Comparison of ENCODE assay signal across 9 cellular contexts in genomic region chr11:83069441-83070043, GRCh38. TPM values are rescaled to one million over a fixed set of nuclear protein-coding genes. Genes with fewer than 3 reads are reported as not detected.
DNase-seq lines count a peak whose midpoint lies in the region; ATAC-seq and TF ChIP-seq lines count a peak whose summit lies in the region.
"Had no signal": no experiment of that assay in that cellular context is flagged by ENCODE, and none has a peak within 500 bp of the region (broad histone marks: within the 10 kb centered on the region; RNA-seq: fewer than 3 reads in every experiment).

No MANE protein-coding gene starts in this region.

- no peak for TF ChIP-seq CTCF in endodermal cell (conservative IDR thresholded peaks at IDR 0.05)
- TF ChIP-seq CTCF in smooth muscle cell (IDR thresholded peaks at IDR 0.05; ENCODE audit: borderline replicate concordance, insufficient read depth, poor library complexity, severe bottlenecking) = no peak

- no peak overlapping the region for H3K4me3 Mint-ChIP-seq in activated CD4-positive, alpha-beta T cell treated with anti-CD3 and anti-CD28 coated beads for 36 hours
- H3K4me3 Mint-ChIP-seq in endodermal cell = no peak overlapping the region

- CTCF ChIA-PET in activated CD4-positive, alpha-beta T cell treated with anti-CD3 and anti-CD28 coated beads for 36 hours (lab: Charles Lee) = interaction anchor here (1.3 kb wide), 1 partner anchor 142 kb away, joined by 5 read pairs; no protein-coding TSS in a partner anchor

- no peaks in the 10 kb centered on the region for H3K9me3 ChIP-seq in endodermal cell (ENCODE audit: control insufficient read depth, low read length)
- no peaks in the 10 kb centered on the region for H3K9me3 ChIP-seq in smooth muscle cell (replicated peaks; ENCODE audit: low read depth)

- H3K9ac ChIP-seq in endodermal cell (ENCODE audit: extremely low read depth, low read length, poor library complexity, severe bottlenecking) = no peak overlapping the region
- peak overlapping the region; percentile 14 for H3K9ac ChIP-seq in smooth muscle cell (ENCODE audit: low read depth)

- no peaks in the 10 kb centered on the region for H3K4me1 ChIP-seq in endodermal cell (ENCODE audit: control insufficient read depth, insufficient read depth, low read length)
- H3K4me1 ChIP-seq in smooth muscle cell (ENCODE audit: low read depth) = peaks cover 24% of the 10 kb centered on the region

- no peaks in the 10 kb centered on the region for H3K27me3 Mint-ChIP-seq in activated CD4-positive, alpha-beta T cell treated with anti-CD3 and anti-CD28 coated beads for 36 hours
- H3K27me3 Mint-ChIP-seq in endodermal cell (ENCODE audit: insufficient read depth) = peaks cover 3% of the 10 kb centered on the region

- H3K36me3 Mint-ChIP-seq in activated CD4-positive, alpha-beta T cell treated with anti-CD3 and anti-CD28 coated beads for 36 hours (ENCODE audit: low read depth) = peaks cover 2% of the 10 kb centered on the region
- H3K36me3 Mint-ChIP-seq in endodermal cell (ENCODE audit: low read depth) = peaks cover 14% of the 10 kb centered on the region

- H3K4me2 ChIP-seq in smooth muscle cell = peak overlapping the region; percentile 86

- peaks cover 37% of the 10 kb centered on the region for H3K4me1 Mint-ChIP-seq in activated CD4-positive, alpha-beta T cell treated with anti-CD3 and anti-CD28 coated beads for 36 hours
- peaks cover 22% of the 10 kb centered on the region for H3K4me1 Mint-ChIP-seq in endodermal cell

- intact Hi-C loops in activated CD4-positive, alpha-beta T cell treated with anti-CD3 and anti-CD28 coated beads for 36 hours (cut with DNase I, micrococcal nuclease) = loop anchor here (1.0 to 2.0 kb wide), 5 partner anchors 63 to 163 kb away; no protein-coding TSS in a partner anchor
- intact Hi-C loops in posterior vena cava (cut with DNase I) = no loop called here

- H3F3A ChIP-seq in smooth muscle cell (ENCODE audit: low read depth) = peaks cover 7% of the 10 kb centered on the region

- POLR2A ChIA-PET in activated CD4-positive, alpha-beta T cell treated with anti-CD3 and anti-CD28 coated beads for 36 hours (lab: Charles Lee) = no interaction called here

- H2AFZ ChIP-seq in smooth muscle cell (ENCODE audit: low read depth) = no peak overlapping the region

- H3K27me3 ChIP-seq in endodermal cell (ENCODE audit: control insufficient read depth, insufficient read depth, low read length, poor library complexity, severe bottlenecking) = no peaks in the 10 kb centered on the region
- no peaks in the 10 kb centered on the region for H3K27me3 ChIP-seq in smooth muscle cell (ENCODE audit: low read depth)

- H3K4me3 ChIP-seq in endodermal cell (ENCODE audit: low read length) = peak overlapping the region; percentile 97
- peak overlapping the region; percentile 86 for H3K4me3 ChIP-seq in smooth muscle cell

- H3K27ac Mint-ChIP-seq in activated CD4-positive, alpha-beta T cell treated with anti-CD3 and anti-CD28 coated beads for 36 hours = peak overlapping the region; percentile 59
- no peak overlapping the region for H3K27ac Mint-ChIP-seq in endodermal cell

- ATAC-seq in activated CD4-positive, alpha-beta T cell treated with anti-CD3 and anti-CD28 coated beads for 36 hours = no peak

- H3K79me2 ChIP-seq in smooth muscle cell (ENCODE audit: low read depth) = peaks cover 79% of the 10 kb centered on the region

- H4K20me1 ChIP-seq in smooth muscle cell (ENCODE audit: low read depth) = peaks cover 55% of the 10 kb centered on the region

- H3K36me3 ChIP-seq in endodermal cell (ENCODE audit: control insufficient read depth, insufficient read depth, low read length) = peaks cover 14% of the 10 kb centered on the region
- H3K36me3 ChIP-seq in smooth muscle cell (ENCODE audit: low read depth) = peaks cover under 1% of the 10 kb centered on the region

- H3K9me3 Mint-ChIP-seq in activated CD4-positive, alpha-beta T cell treated with anti-CD3 and anti-CD28 coated beads for 36 hours (ENCODE audit: low read depth) = no peaks in the 10 kb centered on the region
- H3K9me3 Mint-ChIP-seq in endodermal cell = no peaks in the 10 kb centered on the region

- no peak for DNase-seq in activated CD4-positive, alpha-beta T cell treated with anti-CD3 and anti-CD28 coated beads for 36 hours
- no peak for DNase-seq in activated CD4-positive, alpha-beta T cell treated with anti-CD3 and anti-CD28 coated beads, Interleukin-2, amount 50 U/mL, for 1 hour
- DNase-seq in NCI-H2227 (lab: John Stamatoyannopoulos, UW; ENCODE audit: unreplicated experiment) (peak; percentile 22), endodermal cell (no peak), smooth muscle cell (lab: John Stamatoyannopoulos, UW; ENCODE audit: unreplicated experiment) (no peak), AG08395 (ENCODE audit: low spot score) (no peak), posterior vena cava (ENCODE audit: low spot score) (no peak), GM03348 (ENCODE audit: low spot score) (no peak)
- DNase-seq: NCI-H187 treated with DMSO at 0.1 percent for 48 hours had no signal

- no peak overlapping the region for H3K27ac ChIP-seq in endodermal cell (ENCODE audit: low read depth, low read length)
- H3K27ac ChIP-seq in smooth muscle cell (ENCODE audit: low read depth) = peak overlapping the region; percentile 88

RNA-seq across cellular contexts. Expression of gene RAB30, which starts 2.2 kb away (rescaled TPM):
- 10 to 100 TPM; 11.4 to 13.2 TPM for total RNA-seq in activated CD4-positive, alpha-beta T cell treated with anti-CD3 and anti-CD28 coated beads for 36 hours
- total RNA-seq in endodermal cell = 10 to 100 TPM in 1 of 2 donors, 1 to 10 TPM in 1; 8.4 to 15.8 TPM
- polyA plus RNA-seq in endodermal cell (2013, experiment 1 of 2) = 10.8 TPM
- 8.2 TPM for polyA plus RNA-seq in endodermal cell (2013, experiment 2 of 2)
- 19.6 and 23.6 TPM in 2 replicates for total RNA-seq in smooth muscle cell
- polyA plus RNA-seq in smooth muscle cell = 10.7 and 11.2 TPM in 2 replicates
- 10 to 100 TPM; 22.1 to 27.9 TPM for total RNA-seq in posterior vena cava

Comparison
In these comparisons a context has a peak if more than half of its experiments do, and no peak if none do; other contexts are left out.
1. intact Hi-C loops: an anchor here in activated CD4-positive, alpha-beta T cell treated with anti-CD3 and anti-CD28 coated beads for 36 hours (1.0 to 2.0 kb wide); none called in posterior vena cava.